In the genomic region with DNA sequence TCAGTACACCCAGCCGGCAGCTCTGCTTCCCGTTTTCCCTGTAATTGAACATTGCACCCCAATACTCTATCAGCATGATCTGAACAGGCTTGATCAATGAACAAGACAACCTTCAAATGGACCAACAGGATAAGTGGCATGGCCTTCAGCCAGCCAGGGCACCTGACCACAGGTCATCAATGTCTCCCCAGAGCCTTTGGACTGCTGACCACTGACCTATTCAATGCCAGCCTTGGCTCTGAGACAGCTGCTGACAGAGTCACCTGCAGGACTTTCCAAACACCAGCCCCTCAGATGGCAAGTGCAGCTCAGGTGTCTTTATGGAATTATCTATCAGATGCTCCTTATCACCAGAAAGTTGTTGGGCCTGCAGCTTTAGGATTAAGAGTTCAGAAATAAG, we compare ENCODE assay signal across 31 cellular contexts.
"Had no signal": no experiment of that assay in that cellular context is flagged by ENCODE, and none has a peak within 500 bp of the region (broad histone marks: within the 10 kb centered on the region; RNA-seq: fewer than 3 reads in every experiment).

No MANE protein-coding gene starts in this region.

- H3K4me1 Mint-ChIP-seq: stimulated activated memory B cell treated with anti-CD40 and anti-IgM and Interleukin-4, amounts not matched to agents 10 μg/mL and 1 μg/mL and 100 μg/mL, for 72 hours; stimulated activated naive CD8-positive, alpha-beta T cell treated with anti-CD3 and anti-CD28 coated beads, Interleukin-15, amount 100 ng/mL, for 72 hours had no signal

- H3K4me3 ChIP-seq: neural progenitor cell, ovary, psoas muscle, skin epidermis, smooth muscle cell, spleen, suprapubic skin, testis, tibial artery, transverse colon, upper lobe of right lung, vagina had no signal

- H3K36me3 Mint-ChIP-seq: natural killer cell; neural progenitor cell; stimulated activated memory B cell treated with anti-CD40 and anti-IgM and Interleukin-4, amounts not matched to agents 10 μg/mL and 1 μg/mL and 100 μg/mL, for 72 hours; type B pancreatic cell had no signal

- H3K36me3 ChIP-seq: neural progenitor cell, ovary, spleen, suprapubic skin, tibial artery, transverse colon, upper lobe of right lung, vagina had no signal

- H3K4me3 Mint-ChIP-seq: natural killer cell; nephron; neural progenitor cell; stimulated activated memory B cell treated with anti-CD40 and anti-IgM and Interleukin-4, amounts not matched to agents 10 μg/mL and 1 μg/mL and 100 μg/mL, for 72 hours; stimulated activated naive CD8-positive, alpha-beta T cell treated with anti-CD3 and anti-CD28 coated beads, Interleukin-15, amount 100 ng/mL, for 72 hours; type B pancreatic cell had no signal

- H3K9ac ChIP-seq: neural progenitor cell, parathyroid adenoma had no signal

- H3K9me3 Mint-ChIP-seq: natural killer cell, type B pancreatic cell had no signal

- H3K27me3 ChIP-seq: neural progenitor cell, ovary, testis, vagina had no signal

- DNase-seq: natural killer cell; occipital lobe; ovary; posterior cingulate gyrus; psoas muscle; right cardiac atrium; spleen; stimulated activated CD4-positive, alpha-beta T cell treated with anti-CD3 and anti-CD28 coated beads, Interleukin-12 subunit alpha, Interleukin-12 subunit beta, amount 100 ng/mL, for 4 hours; stimulated activated CD4-positive, alpha-beta T cell treated with anti-CD3 and anti-CD28 coated beads, Interleukin-1b, Interleukin-23, amount 100 ng/mL, for 48 hours; stimulated activated CD4-positive, alpha-beta T cell treated with anti-CD3 and anti-CD28 coated beads, Interleukin-4, amount 100 ng/mL, for 1 hour; stimulated activated CD4-positive, alpha-beta T cell treated with anti-CD3 and anti-CD28 coated beads, Interleukin-4, amount 100 ng/mL, for 4 hours; stimulated activated CD8-positive, alpha-beta memory T cell treated with anti-CD3 and anti-CD28 coated beads, Interleukin-4, amount 100 ng/mL, for 48 hours; stimulated activated naive CD4-positive, alpha-beta T cell; stimulated activated naive CD8-positive, alpha-beta T cell treated with anti-CD3 and anti-CD28 coated beads, Interleukin-15, amount 100 ng/mL, for 72 hours; stimulated activated naive CD8-positive, alpha-beta T cell treated with anti-CD3 and anti-CD28 coated beads, Interleukin-15, Interleukin-2, amounts not matched to agents 100 U/mL and 50 U/mL, for 24 hours; substantia nigra; testis; tibial artery; transverse colon; upper lobe of right lung had no signal

- H3K4me1 ChIP-seq: parathyroid adenoma, psoas muscle, suprapubic skin, testis, vagina had no signal

- H3K27ac ChIP-seq: neural progenitor cell, ovary, parathyroid adenoma, psoas muscle, skin epidermis, spleen, suprapubic skin, testis, tibial artery, transverse colon, upper lobe of right lung, vagina had no signal

- H3K4me2 ChIP-seq: neural progenitor cell, smooth muscle cell had no signal

- ATAC-seq: natural killer cell; psoas muscle; right cardiac atrium; sciatic nerve; stimulated activated memory B cell treated with anti-CD40 and anti-IgM and Interleukin-4, amounts not matched to agents 10 μg/mL and 1 μg/mL and 100 μg/mL, for 72 hours; stimulated activated naive CD8-positive, alpha-beta T cell treated with anti-CD3 and anti-CD28 coated beads, Interleukin-15, amount 100 ng/mL, for 72 hours; stimulated activated naive CD8-positive, alpha-beta T cell treated with anti-CD3 and anti-CD28 coated beads, Interleukin-15, Interleukin-2, amounts not matched to agents 100 U/mL and 50 U/mL, for 24 hours had no signal

- H3K79me2 ChIP-seq: parathyroid adenoma had no signal

- H3K27ac Mint-ChIP-seq: natural killer cell; nephron; neural progenitor cell; progenitor cell of endocrine pancreas; stimulated activated memory B cell treated with anti-CD40 and anti-IgM and Interleukin-4, amounts not matched to agents 10 μg/mL and 1 μg/mL and 100 μg/mL, for 72 hours; stimulated activated naive CD8-positive, alpha-beta T cell treated with anti-CD3 and anti-CD28 coated beads, Interleukin-15, amount 100 ng/mL, for 72 hours; type B pancreatic cell had no signal

- H2AFZ ChIP-seq: neural progenitor cell, parathyroid adenoma had no signal

- H3K9me3 ChIP-seq: psoas muscle, suprapubic skin, testis, transverse colon, upper lobe of right lung, vagina had no signal
